In genomic region chr12:67456281-67456918, GRCh38 we compare ENCODE assay signal across 10 cellular contexts.
DNase-seq lines count a peak whose midpoint lies in the region; ATAC-seq and FAIRE-seq lines count a peak whose summit lies in the region.
"Had no signal": no experiment of that assay in that cellular context is flagged by ENCODE, and none has a peak within 500 bp of the region (broad histone marks: within the 10 kb centered on the region; RNA-seq: fewer than 3 reads in every experiment).

No MANE protein-coding gene starts in this region.

- ATAC-seq in natural killer cell treated with Interleukin-12 subunit alpha and Interleukin-12 subunit beta and Interleukin-15 and Interleukin-18, amount 100 ng/mL, for 72 hours = no peak
- ATAC-seq in HG02588 (IDR thresholded peaks at IDR 0.05; ENCODE audit: unreplicated experiment) = no peak

- H3K27ac Mint-ChIP-seq in natural killer cell treated with Interleukin-12 subunit alpha and Interleukin-12 subunit beta and Interleukin-15 and Interleukin-18, amount 100 ng/mL, for 72 hours = no peak overlapping the region

- H3K9me3 Mint-ChIP-seq in natural killer cell treated with Interleukin-12 subunit alpha and Interleukin-12 subunit beta and Interleukin-15 and Interleukin-18, amount 100 ng/mL, for 72 hours = no peaks in the 10 kb centered on the region

- H3K27me3 Mint-ChIP-seq in natural killer cell treated with Interleukin-12 subunit alpha and Interleukin-12 subunit beta and Interleukin-15 and Interleukin-18, amount 100 ng/mL, for 72 hours = peaks cover 0 to 13% of the 10 kb centered on the region in 2 donors

- FAIRE-seq in RCC 7860 (lab: Jason Lieb, UNC) = peak; percentile 63
- FAIRE-seq: A204.1 had no signal

- peaks cover 13 to 15% of the 10 kb centered on the region in 2 donors for H3K4me1 Mint-ChIP-seq in natural killer cell treated with Interleukin-12 subunit alpha and Interleukin-12 subunit beta and Interleukin-15 and Interleukin-18, amount 100 ng/mL, for 72 hours (ENCODE audit: low read depth in 2 of 2)

- no peak overlapping the region for H3K4me3 Mint-ChIP-seq in natural killer cell treated with Interleukin-12 subunit alpha and Interleukin-12 subunit beta and Interleukin-15 and Interleukin-18, amount 100 ng/mL, for 72 hours

- peaks cover 7% of the 10 kb centered on the region for H3K36me3 Mint-ChIP-seq in natural killer cell treated with Interleukin-12 subunit alpha and Interleukin-12 subunit beta and Interleukin-15 and Interleukin-18, amount 100 ng/mL, for 72 hours

- intact Hi-C loops in head of caudate nucleus (cut with DNase I) = no loop called here

- DNase-seq in NCI-H1417 (lab: John Stamatoyannopoulos, UW) (peak in 2 of 3 experiments; percentile 15 to 28), NCI-H1417 treated with DMSO at 0.1 percent for 48 hours (lab: John Stamatoyannopoulos, UW) (no peak), RCC 7860 (ENCODE audit: low spot score) (peak; percentile 14), head of caudate nucleus (peak in 27 of 42 donors; percentile 15 to 78 (median 44)), superior temporal gyrus (ENCODE audit: extremely low spot score) (peak; percentile 40)
- DNase-seq in stimulated activated CD4-positive, alpha-beta T cell treated with anti-CD3 and anti-CD28 coated beads, Interleukin-4, amount 100 ng/mL, for 1 hour = no peak
- no peak for DNase-seq in natural killer cell treated with Interleukin-12 subunit alpha and Interleukin-12 subunit beta and Interleukin-15 and Interleukin-18, amount 100 ng/mL, for 72 hours (ENCODE audit: low spot score)
- DNase-seq: T-helper 2 cell had no signal

Comparison
In these comparisons a context has a peak if more than half of its experiments do, and no peak if none do; other contexts are left out.
1. DNase-seq: peak in NCI-H1417 (2 of 3), RCC 7860 (single experiment), head of caudate nucleus (27 of 42) and superior temporal gyrus (single experiment); none in NCI-H1417 treated with DMSO at 0.1 percent for 48 hours (single experiment), stimulated activated CD4-positive, alpha-beta T cell treated with anti-CD3 and anti-CD28 coated beads, Interleukin-4, amount 100 ng/mL, for 1 hour (single experiment) and natural killer cell treated with Interleukin-12 subunit alpha and Interleukin-12 subunit beta and Interleukin-15 and Interleukin-18, amount 100 ng/mL, for 72 hours (single experiment).